In the genomic region with DNA sequence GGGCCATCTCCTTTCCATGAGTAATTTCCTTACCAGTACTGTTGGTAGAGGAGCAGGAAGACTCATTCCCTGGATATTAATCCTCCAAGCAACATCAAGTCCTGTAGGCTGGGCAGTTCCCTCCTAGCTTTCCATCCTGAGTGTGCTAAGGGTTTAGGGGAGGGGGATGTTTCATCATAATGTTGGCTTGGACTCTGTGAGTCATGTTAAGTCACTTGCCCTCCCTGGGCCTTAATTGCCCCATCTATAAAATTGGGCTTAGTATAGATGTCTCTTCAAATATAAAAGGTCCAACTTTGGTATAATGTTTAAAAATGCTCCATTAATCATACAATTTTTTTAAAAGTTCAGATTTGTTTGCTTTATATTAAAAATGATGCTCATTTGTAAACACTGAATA, we compare ENCODE assay signal across 24 cellular contexts. TPM values are rescaled to one million over a fixed set of nuclear protein-coding genes. Genes with fewer than 3 reads are reported as not detected.
DNase-seq lines count a peak whose midpoint lies in the region; TF ChIP-seq lines count a peak whose summit lies in the region.
"Had no signal": no experiment of that assay in that cellular context is flagged by ENCODE, and none has a peak within 500 bp of the region (broad histone marks: within the 10 kb centered on the region; RNA-seq: fewer than 3 reads in every experiment).

No MANE protein-coding gene starts in this region.

- H3K4me1 ChIP-seq in left ventricle myocardium inferior = peaks cover 8% of the 10 kb centered on the region
- H3K4me1 ChIP-seq in tibial artery = no peaks in the 10 kb centered on the region
- H3K4me1 ChIP-seq: foreskin keratinocyte, right atrium auricular region, SJCRH30 had no signal

- H3K4me3 ChIP-seq in left ventricle myocardium inferior (no peak overlapping the region), fibroblast of the aortic adventitia (ENCODE audit: low read depth, low read length) (no peak overlapping the region), tibial artery (no peak overlapping the region), dorsolateral prefrontal cortex (no peak overlapping the region)
- H3K4me3 ChIP-seq: cardiac muscle cell, right atrium auricular region, SJCRH30 had no signal

- no peak overlapping the region for H3K27ac ChIP-seq in left ventricle myocardium inferior (replicated peaks)
- H3K27ac ChIP-seq in tibial artery = no peak overlapping the region
- no peak overlapping the region for H3K27ac ChIP-seq in dorsolateral prefrontal cortex
- H3K27ac ChIP-seq: cardiac muscle cell, foreskin keratinocyte, HL-60, right atrium auricular region, SJCRH30 had no signal

- H3K36me3 ChIP-seq in left ventricle myocardium inferior = peaks cover 7% of the 10 kb centered on the region
- peaks cover 14 to 39% (median 15%) of the 10 kb centered on the region in 3 donors for H3K36me3 ChIP-seq in tibial artery

- no peaks in the 10 kb centered on the region for H3K9me3 ChIP-seq in left ventricle myocardium inferior (replicated peaks)
- no peaks in the 10 kb centered on the region for H3K9me3 ChIP-seq in tibial artery
- H3K9me3 ChIP-seq: right atrium auricular region, SJCRH30 had no signal

- DNase-seq in cardiac septum (ENCODE audit: low spot score) (peak; percentile 24), left ventricle myocardium inferior (no peak), amniotic epithelial cell (ENCODE audit: low read depth) (peak; percentile 82), fibroblast of the aortic adventitia (ENCODE audit: low read depth) (peak; percentile 52), tibial artery (peak; percentile 1 to 7), NCI-H510A (lab: John Stamatoyannopoulos, UW) (no peak), dorsolateral prefrontal cortex (no peak), NCI-H69 (lab: John Stamatoyannopoulos, UW) (no peak)
- DNase-seq: activated CD4-positive, alpha-beta memory T cell treated with anti-CD3 and anti-CD28 coated beads for 36 hours; activated gamma-delta T cell; activated T-cell treated with anti-CD3 and anti-CD28 coated beads for 4 hours; effector CD4-positive, alpha-beta T cell; foreskin keratinocyte; hypothalamus; islet precursor cell; MM.1S; NCI-H146; NCI-H2171 treated with DMSO at 0.1 percent for 48 hours; NCI-H774; SJCRH30; stimulated activated CD8-positive, alpha-beta memory T cell treated with anti-CD3 and anti-CD28 coated beads, Interleukin-4, amount 100 ng/mL, for 48 hours had no signal

- no peak for TF ChIP-seq CTCF in left ventricle myocardium inferior (IDR thresholded peaks at IDR 0.05; ENCODE audit: borderline replicate concordance)
- no peak for TF ChIP-seq CTCF in fibroblast of the aortic adventitia (IDR thresholded peaks at IDR 0.05; ENCODE audit: insufficient read depth, low read length)
- TF ChIP-seq CTCF in tibial artery (IDR thresholded peaks at IDR 0.05) = no peak
- no peak for TF ChIP-seq CTCF in dorsolateral prefrontal cortex (IDR thresholded peaks at IDR 0.05 in 54 of 56, conservative IDR thresholded peaks at IDR 0.05 in 2 of 56; ENCODE audit: low read depth in 1 of 56, partially characterized antibody in 56 of 56)

- intact Hi-C loops in cardiac septum (cut with DNase I) = no loop called here
- intact Hi-C loops in left ventricle myocardium inferior (cut with micrococcal nuclease) = no loop called here
- intact Hi-C loops in tibial artery (cut with DNase I; ENCODE audit: low total_unique reads) = no loop called here
- intact Hi-C loops in dorsolateral prefrontal cortex (cut with DNase I) = no loop called here

- H3K27me3 ChIP-seq in left ventricle myocardium inferior (ENCODE audit: low read depth) (peaks cover 18% of the 10 kb centered on the region), tibial artery (no peaks in the 10 kb centered on the region), dorsolateral prefrontal cortex (peaks cover 0 to 3% (median 0%) of the 10 kb centered on the region in 45 donors)
- H3K27me3 ChIP-seq: right atrium auricular region had no signal

RNA-seq across cellular contexts. Expression of a gene that starts 52.7 kb away (rescaled TPM):
- total RNA-seq in cardiac septum (32.6 TPM), left ventricle myocardium inferior (17.8 TPM), fibroblast of the aortic adventitia (ENCODE audit: low replicate concordance) (10.3 and 12.3 TPM in 2 replicates), dorsolateral prefrontal cortex (10 to 100 TPM; 22.5 to 97.6 (median 43.5) TPM)

Comparison
In these comparisons a context has a peak if more than half of its experiments do, and no peak if none do; other contexts are left out.
1. DNase-seq: peak in cardiac septum (single experiment), amniotic epithelial cell (single experiment), fibroblast of the aortic adventitia (single experiment) and tibial artery (2 of 2); none in left ventricle myocardium inferior (single experiment), NCI-H510A (single experiment), dorsolateral prefrontal cortex (0 of 10) and NCI-H69 (single experiment).